1 cellular context compared by ENCODE assay signal in the genomic region with DNA sequence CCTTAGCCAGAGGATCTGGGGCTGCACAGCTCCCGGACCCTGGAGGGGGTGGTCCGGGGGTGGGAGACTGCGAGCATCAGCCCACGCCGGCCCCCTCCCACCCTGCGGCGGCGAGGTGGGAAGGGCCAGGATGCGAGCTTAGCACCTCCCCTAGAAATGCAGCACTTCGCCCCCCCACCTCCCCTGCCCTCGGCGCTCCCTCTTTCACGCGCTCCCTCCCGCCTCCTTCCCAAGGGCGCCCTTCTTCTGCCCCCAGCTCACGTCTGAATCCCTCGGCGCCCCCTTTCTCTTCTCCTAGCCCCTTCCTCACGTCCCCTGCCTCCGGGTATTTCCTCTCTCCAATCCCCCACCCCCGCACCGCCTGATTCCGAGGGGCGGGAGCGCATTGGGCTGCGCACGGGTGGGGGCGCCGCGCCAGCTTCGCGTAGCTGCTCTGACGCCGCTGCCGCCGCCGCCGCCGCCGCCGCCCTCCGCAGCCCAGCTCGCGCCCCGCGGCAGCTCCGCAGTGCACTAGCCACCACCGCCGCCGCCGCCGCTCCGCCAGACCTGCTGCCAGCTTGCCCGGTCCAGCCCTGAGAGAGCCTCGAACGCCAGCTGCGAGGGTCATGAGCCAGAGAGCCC.
A peak's percentile ranks its signal among the peaks of the same experiment; 100 is the strongest.
TF ChIP-seq lines count a peak whose summit lies in the region.

A gene with protein sequence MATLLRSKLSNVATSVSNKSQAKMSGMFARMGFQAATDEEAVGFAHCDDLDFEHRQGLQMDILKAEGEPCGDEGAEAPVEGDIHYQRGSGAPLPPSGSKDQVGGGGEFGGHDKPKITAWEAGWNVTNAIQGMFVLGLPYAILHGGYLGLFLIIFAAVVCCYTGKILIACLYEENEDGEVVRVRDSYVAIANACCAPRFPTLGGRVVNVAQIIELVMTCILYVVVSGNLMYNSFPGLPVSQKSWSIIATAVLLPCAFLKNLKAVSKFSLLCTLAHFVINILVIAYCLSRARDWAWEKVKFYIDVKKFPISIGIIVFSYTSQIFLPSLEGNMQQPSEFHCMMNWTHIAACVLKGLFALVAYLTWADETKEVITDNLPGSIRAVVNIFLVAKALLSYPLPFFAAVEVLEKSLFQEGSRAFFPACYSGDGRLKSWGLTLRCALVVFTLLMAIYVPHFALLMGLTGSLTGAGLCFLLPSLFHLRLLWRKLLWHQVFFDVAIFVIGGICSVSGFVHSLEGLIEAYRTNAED (plus strand): TSS at position 505 of the 621 bp plus-strand sequence. CDS start 239 bp downstream, outside the sequence.

TF ChIP-seq in HEK293, 187 proteins besides CTCF, POLR2A, EP300 and RAD21 (continued from another document):
- TF ChIP-seq EGR2 (tag by site-specific recombination; IDR thresholded peaks at IDR 0.05; ENCODE audit: low read depth) (peak; percentile 86), ZBTB21 (tag by site-specific recombination; IDR thresholded peaks at IDR 0.05) (no peak), KLF9 (tag by site-specific recombination; IDR thresholded peaks at IDR 0.05; ENCODE audit: low read depth) (no peak), KLF16 (tag by site-specific recombination; IDR thresholded peaks at IDR 0.05) (peak; percentile 69; the same call in 1 of the 2 replicates), ZNF560 (tag by site-specific recombination; IDR thresholded peaks at IDR 0.05; ENCODE audit: borderline replicate concordance) (peak; percentile 6; the same call in 1 of the 2 replicates), SP3 (tag by site-specific recombination; IDR thresholded peaks at IDR 0.05) (peak; percentile 81), KLF7 (tag by site-specific recombination; IDR thresholded peaks at IDR 0.05; ENCODE audit: borderline replicate concordance) (no peak), IKZF3 (tag by site-specific recombination; IDR thresholded peaks at IDR 0.05) (no peak), WT1 (tag by site-specific recombination; IDR thresholded peaks at IDR 0.05) (peak; percentile 26; the same call in 1 of the 2 replicates), GLIS2 (tag by site-specific recombination; IDR thresholded peaks at IDR 0.05) (peak; percentile 74), SALL2 (tag by site-specific recombination; IDR thresholded peaks at IDR 0.05; ENCODE audit: borderline replicate concordance) (no peak), ZNF423 (tag by site-specific recombination; IDR thresholded peaks at IDR 0.05) (no peak), GLIS1 (tag by site-specific recombination; IDR thresholded peaks at IDR 0.05) (peak; percentile 50), ZBTB8A (tag by site-specific recombination; IDR thresholded peaks at IDR 0.05) (0 out of 2 replicates have a peak, but pooled peaks have one; percentile 13), KLF1 (tag by site-specific recombination; IDR thresholded peaks at IDR 0.05) (peak; percentile 33), SP7 (tag by site-specific recombination; IDR thresholded peaks at IDR 0.05) (no peak), SP2 (tag by site-specific recombination; IDR thresholded peaks at IDR 0.05) (peak; percentile 59), ZBTB17 (tag by site-specific recombination; IDR thresholded peaks at IDR 0.05) (peak; percentile 32; the same call in 1 of the 2 replicates), ZNF610 (tag by site-specific recombination; IDR thresholded peaks at IDR 0.05; ENCODE audit: borderline replicate concordance) (peak; percentile 65; the same call in 1 of the 2 replicates), ZNF292 (tag by site-specific recombination; IDR thresholded peaks at IDR 0.05; ENCODE audit: borderline replicate concordance, low read depth) (no peak)
- TF ChIP-seq, protein P1, sequence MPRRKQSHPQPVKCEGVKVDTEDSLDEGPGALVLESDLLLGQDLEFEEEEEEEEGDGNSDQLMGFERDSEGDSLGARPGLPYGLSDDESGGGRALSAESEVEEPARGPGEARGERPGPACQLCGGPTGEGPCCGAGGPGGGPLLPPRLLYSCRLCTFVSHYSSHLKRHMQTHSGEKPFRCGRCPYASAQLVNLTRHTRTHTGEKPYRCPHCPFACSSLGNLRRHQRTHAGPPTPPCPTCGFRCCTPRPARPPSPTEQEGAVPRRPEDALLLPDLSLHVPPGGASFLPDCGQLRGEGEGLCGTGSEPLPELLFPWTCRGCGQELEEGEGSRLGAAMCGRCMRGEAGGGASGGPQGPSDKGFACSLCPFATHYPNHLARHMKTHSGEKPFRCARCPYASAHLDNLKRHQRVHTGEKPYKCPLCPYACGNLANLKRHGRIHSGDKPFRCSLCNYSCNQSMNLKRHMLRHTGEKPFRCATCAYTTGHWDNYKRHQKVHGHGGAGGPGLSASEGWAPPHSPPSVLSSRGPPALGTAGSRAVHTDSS (tag by site-specific recombination; IDR thresholded peaks at IDR 0.05) = no peak
- TF ChIP-seq, protein P2, sequence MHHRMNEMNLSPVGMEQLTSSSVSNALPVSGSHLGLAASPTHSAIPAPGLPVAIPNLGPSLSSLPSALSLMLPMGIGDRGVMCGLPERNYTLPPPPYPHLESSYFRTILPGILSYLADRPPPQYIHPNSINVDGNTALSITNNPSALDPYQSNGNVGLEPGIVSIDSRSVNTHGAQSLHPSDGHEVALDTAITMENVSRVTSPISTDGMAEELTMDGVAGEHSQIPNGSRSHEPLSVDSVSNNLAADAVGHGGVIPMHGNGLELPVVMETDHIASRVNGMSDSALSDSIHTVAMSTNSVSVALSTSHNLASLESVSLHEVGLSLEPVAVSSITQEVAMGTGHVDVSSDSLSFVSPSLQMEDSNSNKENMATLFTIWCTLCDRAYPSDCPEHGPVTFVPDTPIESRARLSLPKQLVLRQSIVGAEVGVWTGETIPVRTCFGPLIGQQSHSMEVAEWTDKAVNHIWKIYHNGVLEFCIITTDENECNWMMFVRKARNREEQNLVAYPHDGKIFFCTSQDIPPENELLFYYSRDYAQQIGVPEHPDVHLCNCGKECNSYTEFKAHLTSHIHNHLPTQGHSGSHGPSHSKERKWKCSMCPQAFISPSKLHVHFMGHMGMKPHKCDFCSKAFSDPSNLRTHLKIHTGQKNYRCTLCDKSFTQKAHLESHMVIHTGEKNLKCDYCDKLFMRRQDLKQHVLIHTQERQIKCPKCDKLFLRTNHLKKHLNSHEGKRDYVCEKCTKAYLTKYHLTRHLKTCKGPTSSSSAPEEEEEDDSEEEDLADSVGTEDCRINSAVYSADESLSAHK (tag by site-specific recombination; IDR thresholded peaks at IDR 0.05) = no peak
- TF ChIP-seq, protein P3, sequence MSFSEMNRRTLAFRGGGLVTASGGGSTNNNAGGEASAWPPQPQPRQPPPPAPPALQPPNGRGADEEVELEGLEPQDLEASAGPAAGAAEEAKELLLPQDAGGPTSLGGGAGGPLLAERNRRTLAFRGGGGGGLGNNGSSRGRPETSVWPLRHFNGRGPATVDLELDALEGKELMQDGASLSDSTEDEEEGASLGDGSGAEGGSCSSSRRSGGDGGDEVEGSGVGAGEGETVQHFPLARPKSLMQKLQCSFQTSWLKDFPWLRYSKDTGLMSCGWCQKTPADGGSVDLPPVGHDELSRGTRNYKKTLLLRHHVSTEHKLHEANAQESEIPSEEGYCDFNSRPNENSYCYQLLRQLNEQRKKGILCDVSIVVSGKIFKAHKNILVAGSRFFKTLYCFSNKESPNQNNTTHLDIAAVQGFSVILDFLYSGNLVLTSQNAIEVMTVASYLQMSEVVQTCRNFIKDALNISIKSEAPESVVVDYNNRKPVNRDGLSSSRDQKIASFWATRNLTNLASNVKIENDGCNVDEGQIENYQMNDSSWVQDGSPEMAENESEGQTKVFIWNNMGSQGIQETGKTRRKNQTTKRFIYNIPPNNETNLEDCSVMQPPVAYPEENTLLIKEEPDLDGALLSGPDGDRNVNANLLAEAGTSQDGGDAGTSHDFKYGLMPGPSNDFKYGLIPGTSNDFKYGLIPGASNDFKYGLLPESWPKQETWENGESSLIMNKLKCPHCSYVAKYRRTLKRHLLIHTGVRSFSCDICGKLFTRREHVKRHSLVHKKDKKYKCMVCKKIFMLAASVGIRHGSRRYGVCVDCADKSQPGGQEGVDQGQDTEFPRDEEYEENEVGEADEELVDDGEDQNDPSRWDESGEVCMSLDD (tag by site-specific recombination; IDR thresholded peaks at IDR 0.05) = peak; percentile 39; the same call in 1 of the 2 replicates
- TF ChIP-seq, protein P4, sequence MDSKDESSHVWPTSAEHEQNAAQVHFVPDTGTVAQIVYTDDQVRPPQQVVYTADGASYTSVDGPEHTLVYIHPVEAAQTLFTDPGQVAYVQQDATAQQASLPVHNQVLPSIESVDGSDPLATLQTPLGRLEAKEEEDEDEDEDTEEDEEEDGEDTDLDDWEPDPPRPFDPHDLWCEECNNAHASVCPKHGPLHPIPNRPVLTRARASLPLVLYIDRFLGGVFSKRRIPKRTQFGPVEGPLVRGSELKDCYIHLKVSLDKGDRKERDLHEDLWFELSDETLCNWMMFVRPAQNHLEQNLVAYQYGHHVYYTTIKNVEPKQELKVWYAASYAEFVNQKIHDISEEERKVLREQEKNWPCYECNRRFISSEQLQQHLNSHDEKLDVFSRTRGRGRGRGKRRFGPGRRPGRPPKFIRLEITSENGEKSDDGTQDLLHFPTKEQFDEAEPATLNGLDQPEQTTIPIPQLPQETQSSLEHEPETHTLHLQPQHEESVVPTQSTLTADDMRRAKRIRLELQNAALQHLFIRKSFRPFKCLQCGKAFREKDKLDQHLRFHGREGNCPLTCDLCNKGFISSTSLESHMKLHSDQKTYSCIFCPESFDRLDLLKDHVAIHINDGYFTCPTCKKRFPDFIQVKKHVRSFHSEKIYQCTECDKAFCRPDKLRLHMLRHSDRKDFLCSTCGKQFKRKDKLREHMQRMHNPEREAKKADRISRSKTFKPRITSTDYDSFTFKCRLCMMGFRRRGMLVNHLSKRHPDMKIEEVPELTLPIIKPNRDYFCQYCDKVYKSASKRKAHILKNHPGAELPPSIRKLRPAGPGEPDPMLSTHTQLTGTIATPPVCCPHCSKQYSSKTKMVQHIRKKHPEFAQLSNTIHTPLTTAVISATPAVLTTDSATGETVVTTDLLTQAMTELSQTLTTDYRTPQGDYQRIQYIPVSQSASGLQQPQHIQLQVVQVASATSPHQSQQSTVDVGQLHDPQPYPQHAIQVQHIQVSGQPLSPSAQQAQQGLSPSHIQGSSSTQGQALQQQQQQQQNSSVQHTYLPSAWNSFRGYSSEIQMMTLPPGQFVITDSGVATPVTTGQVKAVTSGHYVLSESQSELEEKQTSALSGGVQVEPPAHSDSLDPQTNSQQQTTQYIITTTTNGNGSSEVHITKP (tag by site-specific recombination; IDR thresholded peaks at IDR 0.05) = peak; percentile 54; the same call in 1 of the 2 replicates
- TF ChIP-seq, protein P5, sequence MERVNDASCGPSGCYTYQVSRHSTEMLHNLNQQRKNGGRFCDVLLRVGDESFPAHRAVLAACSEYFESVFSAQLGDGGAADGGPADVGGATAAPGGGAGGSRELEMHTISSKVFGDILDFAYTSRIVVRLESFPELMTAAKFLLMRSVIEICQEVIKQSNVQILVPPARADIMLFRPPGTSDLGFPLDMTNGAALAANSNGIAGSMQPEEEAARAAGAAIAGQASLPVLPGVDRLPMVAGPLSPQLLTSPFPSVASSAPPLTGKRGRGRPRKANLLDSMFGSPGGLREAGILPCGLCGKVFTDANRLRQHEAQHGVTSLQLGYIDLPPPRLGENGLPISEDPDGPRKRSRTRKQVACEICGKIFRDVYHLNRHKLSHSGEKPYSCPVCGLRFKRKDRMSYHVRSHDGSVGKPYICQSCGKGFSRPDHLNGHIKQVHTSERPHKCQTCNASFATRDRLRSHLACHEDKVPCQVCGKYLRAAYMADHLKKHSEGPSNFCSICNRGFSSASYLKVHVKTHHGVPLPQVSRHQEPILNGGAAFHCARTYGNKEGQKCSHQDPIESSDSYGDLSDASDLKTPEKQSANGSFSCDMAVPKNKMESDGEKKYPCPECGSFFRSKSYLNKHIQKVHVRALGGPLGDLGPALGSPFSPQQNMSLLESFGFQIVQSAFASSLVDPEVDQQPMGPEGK (tag by site-specific recombination; IDR thresholded peaks at IDR 0.05) = peak; percentile 54; the same call in 1 of the 2 replicates
- TF ChIP-seq, protein P6, sequence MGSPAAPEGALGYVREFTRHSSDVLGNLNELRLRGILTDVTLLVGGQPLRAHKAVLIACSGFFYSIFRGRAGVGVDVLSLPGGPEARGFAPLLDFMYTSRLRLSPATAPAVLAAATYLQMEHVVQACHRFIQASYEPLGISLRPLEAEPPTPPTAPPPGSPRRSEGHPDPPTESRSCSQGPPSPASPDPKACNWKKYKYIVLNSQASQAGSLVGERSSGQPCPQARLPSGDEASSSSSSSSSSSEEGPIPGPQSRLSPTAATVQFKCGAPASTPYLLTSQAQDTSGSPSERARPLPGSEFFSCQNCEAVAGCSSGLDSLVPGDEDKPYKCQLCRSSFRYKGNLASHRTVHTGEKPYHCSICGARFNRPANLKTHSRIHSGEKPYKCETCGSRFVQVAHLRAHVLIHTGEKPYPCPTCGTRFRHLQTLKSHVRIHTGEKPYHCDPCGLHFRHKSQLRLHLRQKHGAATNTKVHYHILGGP (tag by site-specific recombination; IDR thresholded peaks at IDR 0.05) = no peak
- TF ChIP-seq, protein P7, sequence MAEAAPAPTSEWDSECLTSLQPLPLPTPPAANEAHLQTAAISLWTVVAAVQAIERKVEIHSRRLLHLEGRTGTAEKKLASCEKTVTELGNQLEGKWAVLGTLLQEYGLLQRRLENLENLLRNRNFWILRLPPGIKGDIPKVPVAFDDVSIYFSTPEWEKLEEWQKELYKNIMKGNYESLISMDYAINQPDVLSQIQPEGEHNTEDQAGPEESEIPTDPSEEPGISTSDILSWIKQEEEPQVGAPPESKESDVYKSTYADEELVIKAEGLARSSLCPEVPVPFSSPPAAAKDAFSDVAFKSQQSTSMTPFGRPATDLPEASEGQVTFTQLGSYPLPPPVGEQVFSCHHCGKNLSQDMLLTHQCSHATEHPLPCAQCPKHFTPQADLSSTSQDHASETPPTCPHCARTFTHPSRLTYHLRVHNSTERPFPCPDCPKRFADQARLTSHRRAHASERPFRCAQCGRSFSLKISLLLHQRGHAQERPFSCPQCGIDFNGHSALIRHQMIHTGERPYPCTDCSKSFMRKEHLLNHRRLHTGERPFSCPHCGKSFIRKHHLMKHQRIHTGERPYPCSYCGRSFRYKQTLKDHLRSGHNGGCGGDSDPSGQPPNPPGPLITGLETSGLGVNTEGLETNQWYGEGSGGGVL (tag by site-specific recombination; IDR thresholded peaks at IDR 0.05) = peak; percentile 80
- TF ChIP-seq, protein P8, sequence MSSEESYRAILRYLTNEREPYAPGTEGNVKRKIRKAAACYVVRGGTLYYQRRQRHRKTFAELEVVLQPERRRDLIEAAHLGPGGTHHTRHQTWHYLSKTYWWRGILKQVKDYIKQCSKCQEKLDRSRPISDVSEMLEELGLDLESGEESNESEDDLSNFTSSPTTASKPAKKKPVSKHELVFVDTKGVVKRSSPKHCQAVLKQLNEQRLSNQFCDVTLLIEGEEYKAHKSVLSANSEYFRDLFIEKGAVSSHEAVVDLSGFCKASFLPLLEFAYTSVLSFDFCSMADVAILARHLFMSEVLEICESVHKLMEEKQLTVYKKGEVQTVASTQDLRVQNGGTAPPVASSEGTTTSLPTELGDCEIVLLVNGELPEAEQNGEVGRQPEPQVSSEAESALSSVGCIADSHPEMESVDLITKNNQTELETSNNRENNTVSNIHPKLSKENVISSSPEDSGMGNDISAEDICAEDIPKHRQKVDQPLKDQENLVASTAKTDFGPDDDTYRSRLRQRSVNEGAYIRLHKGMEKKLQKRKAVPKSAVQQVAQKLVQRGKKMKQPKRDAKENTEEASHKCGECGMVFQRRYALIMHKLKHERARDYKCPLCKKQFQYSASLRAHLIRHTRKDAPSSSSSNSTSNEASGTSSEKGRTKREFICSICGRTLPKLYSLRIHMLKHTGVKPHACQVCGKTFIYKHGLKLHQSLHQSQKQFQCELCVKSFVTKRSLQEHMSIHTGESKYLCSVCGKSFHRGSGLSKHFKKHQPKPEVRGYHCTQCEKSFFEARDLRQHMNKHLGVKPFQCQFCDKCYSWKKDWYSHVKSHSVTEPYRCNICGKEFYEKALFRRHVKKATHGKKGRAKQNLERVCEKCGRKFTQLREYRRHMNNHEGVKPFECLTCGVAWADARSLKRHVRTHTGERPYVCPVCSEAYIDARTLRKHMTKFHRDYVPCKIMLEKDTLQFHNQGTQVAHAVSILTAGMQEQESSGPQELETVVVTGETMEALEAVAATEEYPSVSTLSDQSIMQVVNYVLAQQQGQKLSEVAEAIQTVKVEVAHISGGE (tag by site-specific recombination; conservative IDR thresholded peaks at IDR 0.05; ENCODE audit: low read depth) = 0 out of 2 replicates have a peak, but pooled peaks have one; percentile 16
